In genomic region chr3:98594630-98594961, GRCh38 we compare ENCODE assay signal across 13 cellular contexts. TPM values are rescaled to one million over a fixed set of nuclear protein-coding genes. Genes with fewer than 3 reads are reported as not detected.
DNase-seq lines count a peak whose midpoint lies in the region; ATAC-seq and TF ChIP-seq lines count a peak whose summit lies in the region.
"Had no signal": no experiment of that assay in that cellular context is flagged by ENCODE, and none has a peak within 500 bp of the region (broad histone marks: within the 10 kb centered on the region; RNA-seq: fewer than 3 reads in every experiment).

No MANE protein-coding gene starts in this region.

- H3K27me3 Mint-ChIP-seq in CD8-positive, alpha-beta T cell (ENCODE audit: low read depth): no peaks in the 10 kb centered on the region
- H3K27me3 Mint-ChIP-seq in activated B cell treated with CpG ODN at 0.5 μM for 24 hours: no peaks in the 10 kb centered on the region
- H3K27me3 Mint-ChIP-seq in naive thymus-derived CD4-positive, alpha-beta T cell: no peaks in the 10 kb centered on the region
- H3K27me3 Mint-ChIP-seq: stimulated activated memory B cell treated with anti-CD40 and anti-IgM and Interleukin-4, amounts not matched to agents 10 μg/mL and 1 μg/mL and 100 μg/mL, for 72 hours had no signal

- H3K36me3 Mint-ChIP-seq in CD8-positive, alpha-beta T cell: peaks cover 21% of the 10 kb centered on the region
- H3K36me3 Mint-ChIP-seq in activated B cell treated with CpG ODN at 0.5 μM for 24 hours (ENCODE audit: low read depth): peaks cover 17% of the 10 kb centered on the region
- peaks cover 0 to 20% (median 0%) of the 10 kb centered on the region in 5 donors for H3K36me3 Mint-ChIP-seq in naive thymus-derived CD4-positive, alpha-beta T cell
- H3K36me3 Mint-ChIP-seq: stimulated activated memory B cell treated with anti-CD40 and anti-IgM and Interleukin-4, amounts not matched to agents 10 μg/mL and 1 μg/mL and 100 μg/mL, for 72 hours had no signal

- H3K9me3 Mint-ChIP-seq in CD8-positive, alpha-beta T cell: no peaks in the 10 kb centered on the region
- H3K9me3 Mint-ChIP-seq in activated B cell treated with CpG ODN at 0.5 μM for 24 hours: no peaks in the 10 kb centered on the region
- no peaks in the 10 kb centered on the region for H3K9me3 Mint-ChIP-seq in naive thymus-derived CD4-positive, alpha-beta T cell
- H3K9me3 Mint-ChIP-seq: stimulated activated memory B cell treated with anti-CD40 and anti-IgM and Interleukin-4, amounts not matched to agents 10 μg/mL and 1 μg/mL and 100 μg/mL, for 72 hours had no signal

- H3K4me2 ChIP-seq in HCT116 (ENCODE audit: low read length): peak overlapping the region; percentile 87

- H3K27ac ChIP-seq in CD8-positive, alpha-beta T cell (ENCODE audit: low read depth, low read length): no peak overlapping the region
- peak overlapping the region; percentile 93 for H3K27ac ChIP-seq in HCT116 (ENCODE audit: low read depth, low read length)
- no peak overlapping the region for H3K27ac ChIP-seq in naive thymus-derived CD4-positive, alpha-beta T cell (ENCODE audit: low read depth, low read length)

- no peak for TF ChIP-seq CTCF in CD8-positive, alpha-beta T cell (IDR thresholded peaks at IDR 0.05)
- no peak for TF ChIP-seq CTCF in HCT116 (IDR thresholded peaks at IDR 0.05 in 2 of 3, conservative IDR thresholded peaks at IDR 0.05 in 1 of 3; ENCODE audit: borderline replicate concordance in 1 of 3, insufficient read depth in 1 of 3, low read depth in 2 of 3, low read length in 2 of 3)
- no peak for TF ChIP-seq CTCF in activated B cell treated with CpG ODN at 0.5 μM for 24 hours (IDR thresholded peaks at IDR 0.05)
- no peak for TF ChIP-seq CTCF in GM10248 (IDR thresholded peaks at IDR 0.05; ENCODE audit: control extremely low read depth, extremely low read depth, low read depth, missing control alignments)

- no peak for DNase-seq in CD8-positive, alpha-beta T cell
- no peak for DNase-seq in HCT116 (ENCODE audit: low read depth, low spot score)
- no peak for DNase-seq in activated B cell treated with CpG ODN at 0.5 μM for 24 hours
- no peak for DNase-seq in naive thymus-derived CD4-positive, alpha-beta T cell
- DNase-seq in GM10248 (ENCODE audit: extremely low spot score): no peak
- no peak for DNase-seq in ecto neural progenitor cell (ENCODE audit: low spot score)
- DNase-seq: Karpas-422; left ventricle myocardium superior; NCI-H1930; NCI-H526; stimulated activated CD4-positive, alpha-beta T cell treated with anti-CD3 and anti-CD28 coated beads, Interleukin-4, amount 100 ng/mL, for 4 hours had no signal

- peaks cover 7% of the 10 kb centered on the region; the same call in 1 of the 2 replicates for H4K20me1 ChIP-seq in HCT116 (ENCODE audit: insufficient read depth)

- TF ChIP-seq RAD21 in HCT116 (IDR thresholded peaks at IDR 0.05; ENCODE audit: low read depth): no peak

- no TSS peak for BruUV-seq in HCT116 (replicated peaks; lab: Mats Ljungman, UMichigan)

- POLR2A ChIA-PET in CD8-positive, alpha-beta T cell (lab: Charles Lee): no interaction called here
- POLR2A ChIA-PET in HCT116 (lab: Charles Lee) (interaction anchor here (2.5 kb wide), 1 partner anchor 37 kb away, joined by 8 read pairs; no protein-coding TSS in a partner anchor), activated B cell treated with CpG ODN at 0.5 μM for 24 hours (lab: Charles Lee) (interaction anchor here (3.9 kb wide), 1 partner anchor 72 kb away, joined by 33 read pairs; the partner anchor contains the start of gene CLDND1), GM10248 (lab: Yijun Ruan, JAX) (interaction anchor here (0.6 kb wide), 1 partner anchor 31 kb away, joined by 9 read pairs; no protein-coding TSS in a partner anchor)
- POLR2A ChIA-PET in naive thymus-derived CD4-positive, alpha-beta T cell (lab: Charles Lee): interaction anchor here (0.9 to 1.1 kb wide), 3 partner anchors 30 to 1806 kb away, joined by 3 to 5 read pairs (median 4); partner anchors contain the start of genes CLDND1 and TOMM70

- intact Hi-C loops in CD8-positive, alpha-beta T cell (cut with DNase I, micrococcal nuclease): loop anchor here (5.0 to 10.0 kb wide), 5 partner anchors 308 to 1660 kb away; partner anchors contain the start of genes DCBLD2 (in 2 of the 2), CMSS1 (in 1 of the 2), CRYBG3 (in 1 of the 2) and RIOX2 (in 1 of the 2)
- intact Hi-C loops in HCT116 (cut with micrococcal nuclease): no loop called here
- intact Hi-C loops in activated B cell treated with CpG ODN at 0.5 μM for 24 hours (cut with micrococcal nuclease): loop anchor here (5.0 to 10.0 kb wide), 5 partner anchors 138 to 1220 kb away; partner anchors contain the start of genes CMSS1, DCBLD2, GABRR3 and RIOX2
- intact Hi-C loops in naive thymus-derived CD4-positive, alpha-beta T cell (cut with micrococcal nuclease): loop anchor here (5.0 kb wide), 4 partner anchors 262 to 1223 kb away; partner anchors contain the start of genes CRYBG3 (in 2 of the 2), CMSS1 (in 1 of the 2) and RIOX2 (in 1 of the 2)

- no peak overlapping the region for H3K4me3 ChIP-seq in CD8-positive, alpha-beta T cell (ENCODE audit: low read depth, low read length)
- no peak overlapping the region for H3K4me3 ChIP-seq in HCT116 (replicated peaks in 1 of 2; ENCODE audit: low read depth in 1 of 2, low read length in 2 of 2)
- H3K4me3 ChIP-seq in naive thymus-derived CD4-positive, alpha-beta T cell (ENCODE audit: low read length): no peak overlapping the region

- H3K9ac ChIP-seq in HCT116 (ENCODE audit: low read length): no peak overlapping the region

- peaks cover 40% of the 10 kb centered on the region for H3K79me2 ChIP-seq in HCT116 (ENCODE audit: insufficient read depth, low read length)

- H3K36me3 ChIP-seq in CD8-positive, alpha-beta T cell (ENCODE audit: insufficient read depth, low read length): peaks cover 2% of the 10 kb centered on the region
- peaks cover 18 to 26% of the 10 kb centered on the region in 2 experiments for H3K36me3 ChIP-seq in HCT116 (ENCODE audit: control insufficient read depth in 1 of 2, insufficient read depth in 2 of 2, low read length in 2 of 2)
- H3K36me3 ChIP-seq in naive thymus-derived CD4-positive, alpha-beta T cell (ENCODE audit: control insufficient read depth in 2 of 3, insufficient read depth in 3 of 3, low read length in 3 of 3): peaks cover 0 to 5% (median 0%) of the 10 kb centered on the region in 3 experiments

- H3K4me1 ChIP-seq in CD8-positive, alpha-beta T cell (ENCODE audit: insufficient read depth, low read length): peaks cover 15% of the 10 kb centered on the region
- peaks cover 35 to 48% of the 10 kb centered on the region in 2 experiments for H3K4me1 ChIP-seq in HCT116 (ENCODE audit: control insufficient read depth in 1 of 2, insufficient read depth in 2 of 2, low read length in 2 of 2)
- H3K4me1 ChIP-seq in naive thymus-derived CD4-positive, alpha-beta T cell (ENCODE audit: control insufficient read depth in 2 of 2, insufficient read depth in 2 of 2, low read length in 2 of 2): peaks cover 11% of the 10 kb centered on the region in 2 donors

- no peak for TF ChIP-seq POLR2A in HCT116 (IDR thresholded peaks at IDR 0.05; ENCODE audit: borderline replicate concordance, extremely low read depth, insufficient read depth, insufficient read length)

- H3K27me3 ChIP-seq in CD8-positive, alpha-beta T cell (ENCODE audit: insufficient read depth, low read length): no peaks in the 10 kb centered on the region
- no peaks in the 10 kb centered on the region for H3K27me3 ChIP-seq in HCT116 (ENCODE audit: insufficient read depth, low read length)
- no peaks in the 10 kb centered on the region for H3K27me3 ChIP-seq in naive thymus-derived CD4-positive, alpha-beta T cell (ENCODE audit: control insufficient read depth in 2 of 2, insufficient read depth in 2 of 2, low read length in 2 of 2)

- H3K9me3 ChIP-seq in CD8-positive, alpha-beta T cell (ENCODE audit: low read length): no peaks in the 10 kb centered on the region
- no peaks in the 10 kb centered on the region for H3K9me3 ChIP-seq in HCT116 (ENCODE audit: control insufficient read depth in 1 of 2, insufficient read depth in 1 of 2, low read depth in 1 of 2, low read length in 2 of 2)
- H3K9me3 ChIP-seq in naive thymus-derived CD4-positive, alpha-beta T cell (ENCODE audit: control insufficient read depth in 2 of 3, low read length in 3 of 3): no peaks in the 10 kb centered on the region

- H3K4me1 Mint-ChIP-seq in CD8-positive, alpha-beta T cell (ENCODE audit: low read depth): peaks cover 30% of the 10 kb centered on the region
- peaks cover 33% of the 10 kb centered on the region for H3K4me1 Mint-ChIP-seq in activated B cell treated with CpG ODN at 0.5 μM for 24 hours
- H3K4me1 Mint-ChIP-seq in naive thymus-derived CD4-positive, alpha-beta T cell: peaks cover 28 to 48% (median 35%) of the 10 kb centered on the region in 7 donors

- RAD21 ChIA-PET in HCT116 (lab: Charles Lee; ENCODE audit: low non-redundant PET in 1 of 2, low total read pairs in 2 of 2, uncharacterized antibody in 2 of 2, unreplicated experiment in 2 of 2): no interaction called here

- H2AFZ ChIP-seq in HCT116 (ENCODE audit: low read depth, low read length, poor library complexity, severe bottlenecking): no peak overlapping the region

- H3K9me2 ChIP-seq in HCT116 (ENCODE audit: insufficient read depth): no peaks in the 10 kb centered on the region

- CTCF ChIA-PET in CD8-positive, alpha-beta T cell (lab: Charles Lee): interaction anchor here (1.0 to 1.7 kb wide), 4 partner anchors 9 to 557 kb away, joined by 3 to 5 read pairs (median 4); no protein-coding TSS in a partner anchor
- CTCF ChIA-PET in HCT116 (lab: Charles Lee) (interaction anchor here (0.7 to 5.5 kb wide), 3 partner anchors 22 to 221 kb away, joined by 3 to 48 read pairs (median 5); no protein-coding TSS in a partner anchor), activated B cell treated with CpG ODN at 0.5 μM for 24 hours (lab: Charles Lee) (no interaction called here), GM10248 (lab: Yijun Ruan, JAX) (interaction anchor here (1.0 to 16.7 kb wide), 11 partner anchors 7 to 579 kb away, joined by 3 to 269 read pairs (median 4); no protein-coding TSS in a partner anchor)
- CTCF ChIA-PET in naive thymus-derived CD4-positive, alpha-beta T cell (lab: Charles Lee): interaction anchor here (0.6 to 1.6 kb wide), 2 partner anchors 63 to 236 kb away, joined by 3 to 6 read pairs; no protein-coding TSS in a partner anchor

- peak overlapping the region; percentile 99 for H3K4me3 Mint-ChIP-seq in CD8-positive, alpha-beta T cell
- H3K4me3 Mint-ChIP-seq in activated B cell treated with CpG ODN at 0.5 μM for 24 hours: peak overlapping the region; percentile 97
- H3K4me3 Mint-ChIP-seq in naive thymus-derived CD4-positive, alpha-beta T cell: peak overlapping the region in 9 of 10 donors; percentile 26 to 99 (median 98)

- ATAC-seq in CD8-positive, alpha-beta T cell: no peak
- ATAC-seq in HCT116 (no peak), activated B cell treated with CpG ODN at 0.5 μM for 24 hours (ENCODE audit: low read depth) (no peak), GM18907 (IDR thresholded peaks at IDR 0.05; ENCODE audit: unreplicated experiment) (no peak)
- ATAC-seq in naive thymus-derived CD4-positive, alpha-beta T cell: no peak
- ATAC-seq: stimulated activated memory B cell treated with anti-CD40 and anti-IgM and Interleukin-4, amounts not matched to agents 10 μg/mL and 1 μg/mL and 100 μg/mL, for 72 hours had no signal

- H3K27ac Mint-ChIP-seq in CD8-positive, alpha-beta T cell: no peak overlapping the region
- no peak overlapping the region for H3K27ac Mint-ChIP-seq in activated B cell treated with CpG ODN at 0.5 μM for 24 hours
- peak overlapping the region in 2 of 9 donors; percentile 10 to 45 for H3K27ac Mint-ChIP-seq in naive thymus-derived CD4-positive, alpha-beta T cell

RNA-seq across cellular contexts. Expression of gene CPOX, which starts 1.2 kb away (rescaled TPM):
- 1 to 10 TPM; 7.5 to 7.7 TPM for total RNA-seq in CD8-positive, alpha-beta T cell
- total RNA-seq in HCT116 (2021; ENCODE audit: unreplicated experiment) (353 TPM), activated B cell treated with CpG ODN at 0.5 μM for 24 hours (17.3 and 17.5 TPM in 2 replicates)
- polyA plus RNA-seq in HCT116 (2012): 117 and 129 TPM in 2 replicates
- total RNA-seq in naive thymus-derived CD4-positive, alpha-beta T cell: 10 to 100 TPM; 11.4 to 67.5 (median 21.6) TPM
- polyA plus RNA-seq in naive thymus-derived CD4-positive, alpha-beta T cell: 1 to 10 TPM; 2.7 to 6.2 TPM
